Comparison of ENCODE assay signal across 12 cellular contexts in genomic region chr1:9164537-9164910, GRCh38. TPM values are rescaled to one million over a fixed set of nuclear protein-coding genes. Genes with fewer than 3 reads are reported as not detected.
DNase-seq lines count a peak whose midpoint lies in the region; FAIRE-seq and TF ChIP-seq lines count a peak whose summit lies in the region.
"Had no signal": no experiment of that assay in that cellular context is flagged by ENCODE, and none has a peak within 500 bp of the region (broad histone marks: within the 10 kb centered on the region; RNA-seq: fewer than 3 reads in every experiment).

No MANE protein-coding gene starts in this region.

- CTCF ChIA-PET in CD4-positive, alpha-beta memory T cell (lab: Charles Lee; ENCODE audit: partially characterized antibody): interaction anchor here (1.1 kb wide), 1 partner anchor 22 kb away, joined by 3 read pairs; no protein-coding TSS in a partner anchor

- H3K36me3 Mint-ChIP-seq in CD4-positive, alpha-beta memory T cell: no peaks in the 10 kb centered on the region
- H3K36me3 Mint-ChIP-seq: activated naive CD4-positive, alpha-beta T cell treated with anti-CD3 and anti-CD28 coated beads, Interleukin-2, amount 50 U/mL, for 72 hours; CD8-positive, alpha-beta T cell had no signal

- H3K4me3 ChIP-seq in esophagus muscularis mucosa (no peak overlapping the region), sigmoid colon (no peak overlapping the region)
- H3K4me3 ChIP-seq in CD4-positive, alpha-beta memory T cell (ENCODE audit: low read length in 2 of 2): no peak overlapping the region

- no peak for TF ChIP-seq CTCF in C4-2B (conservative IDR thresholded peaks at IDR 0.05)
- TF ChIP-seq CTCF in esophagus muscularis mucosa (IDR thresholded peaks at IDR 0.05): no peak
- no peak for TF ChIP-seq CTCF in sigmoid colon (IDR thresholded peaks at IDR 0.05)

- intact Hi-C loops in esophagus muscularis mucosa (cut with DNase I) (no loop called here), sigmoid colon (cut with DNase I) (no loop called here)
- intact Hi-C loops in CD4-positive, alpha-beta memory T cell (cut with micrococcal nuclease): no loop called here

- peak overlapping the region in 1 of 8 donors; percentile 38 for H3K4me3 Mint-ChIP-seq in CD4-positive, alpha-beta memory T cell
- H3K4me3 Mint-ChIP-seq: CD8-positive, alpha-beta T cell had no signal

- H3K4me1 ChIP-seq in esophagus muscularis mucosa (peaks cover 28 to 32% (median 29%) of the 10 kb centered on the region in 4 donors), sigmoid colon (peaks cover 0 to 21% (median 4%) of the 10 kb centered on the region in 4 donors)
- H3K4me1 ChIP-seq in CD4-positive, alpha-beta memory T cell (ENCODE audit: insufficient read depth, low read length): no peaks in the 10 kb centered on the region

- POLR2A ChIA-PET in CD4-positive, alpha-beta memory T cell (lab: Charles Lee; ENCODE audit: partially characterized antibody): no interaction called here

- peak overlapping the region; percentile 71 for H3K27ac ChIP-seq in C4-2B
- H3K27ac ChIP-seq in esophagus muscularis mucosa (replicated peaks in 1 of 4): peak overlapping the region; percentile 52 to 72 (median 62)
- H3K27ac ChIP-seq in sigmoid colon: peak overlapping the region; percentile 17 to 77 (median 60)
- no peak overlapping the region for H3K27ac ChIP-seq in CD4-positive, alpha-beta memory T cell (ENCODE audit: low read depth, low read length)

- H3K27me3 Mint-ChIP-seq in CD4-positive, alpha-beta memory T cell: no peaks in the 10 kb centered on the region

- H3K36me3 ChIP-seq in esophagus muscularis mucosa (no peaks in the 10 kb centered on the region), sigmoid colon (no peaks in the 10 kb centered on the region)
- no peaks in the 10 kb centered on the region for H3K36me3 ChIP-seq in CD4-positive, alpha-beta memory T cell (ENCODE audit: insufficient read depth, low read length)

- FAIRE-seq in RCC 7860 (lab: Jason Lieb, UNC): no peak

- no peaks in the 10 kb centered on the region for H3K9me3 Mint-ChIP-seq in CD4-positive, alpha-beta memory T cell
- H3K9me3 Mint-ChIP-seq: activated naive CD4-positive, alpha-beta T cell treated with anti-CD3 and anti-CD28 coated beads, Interleukin-2, amount 50 U/mL, for 72 hours; CD8-positive, alpha-beta T cell had no signal

- TF ChIP-seq POLR2A in esophagus muscularis mucosa (IDR thresholded peaks at IDR 0.05; ENCODE audit: low read depth) (no peak), sigmoid colon (IDR thresholded peaks at IDR 0.05) (no peak)

- WGBS in esophagus muscularis mucosa: 54% methylated on average over 4 of the region's 4 CpGs
- 56 to 67% methylated on average over 4 of the region's 4 CpGs for WGBS in sigmoid colon, 2 donors

- H3K27ac Mint-ChIP-seq in CD4-positive, alpha-beta memory T cell: peak overlapping the region in 1 of 7 donors; percentile 23
- H3K27ac Mint-ChIP-seq: CD8-positive, alpha-beta T cell had no signal

- peak; percentile 5 for DNase-seq in RCC 7860 (ENCODE audit: low spot score)
- no peak for DNase-seq in esophagus muscularis mucosa (ENCODE audit: extremely low spot score)
- DNase-seq in sigmoid colon: no peak
- DNase-seq in stimulated activated naive CD4-positive, alpha-beta T cell treated with Interleukin-2 at 50 U/mL for 16 hours (lab: John Stamatoyannopoulos, UW): no peak
- DNase-seq in CD4-positive, alpha-beta memory T cell: no peak
- DNase-seq in NCI-H2196 (lab: John Stamatoyannopoulos, UW; ENCODE audit: unreplicated experiment): no peak
- no peak for DNase-seq in activated CD4-positive, CD25-positive, alpha-beta regulatory T cell (lab: John Stamatoyannopoulos, UW)
- DNase-seq: activated CD4-positive, alpha-beta T cell treated with anti-CD3 and anti-CD28 coated beads, Interleukin-2, amount 50 U/mL, for 4 hours; CD8-positive, alpha-beta T cell; KG1 had no signal

- no peaks in the 10 kb centered on the region for H3K9me3 ChIP-seq in esophagus muscularis mucosa
- no peaks in the 10 kb centered on the region for H3K9me3 ChIP-seq in sigmoid colon
- H3K9me3 ChIP-seq in CD4-positive, alpha-beta memory T cell (ENCODE audit: control insufficient read depth in 1 of 2, low read length in 2 of 2): no peaks in the 10 kb centered on the region

- H3K27me3 ChIP-seq in esophagus muscularis mucosa (no peaks in the 10 kb centered on the region), sigmoid colon (no peaks in the 10 kb centered on the region)
- no peaks in the 10 kb centered on the region for H3K27me3 ChIP-seq in CD4-positive, alpha-beta memory T cell (ENCODE audit: insufficient read depth, low read length)

- TF ChIP-seq EP300 in esophagus muscularis mucosa (IDR thresholded peaks at IDR 0.05) (no peak), sigmoid colon (IDR thresholded peaks at IDR 0.05) (no peak)

- no peaks in the 10 kb centered on the region for H3K4me1 Mint-ChIP-seq in CD4-positive, alpha-beta memory T cell

RNA-seq across cellular contexts. Expression of gene GPR157, which starts 35.6 kb away (rescaled TPM):
- total RNA-seq in esophagus muscularis mucosa (1 to 10 TPM; 2.5 to 8.4 (median 3.8) TPM), sigmoid colon (1 to 10 TPM; 1.6 to 2.8 (median 1.7) TPM)
- 1 to 10 TPM in 2 of 3 donors, under 1 TPM in 1; 0.92 to 3.7 (median 1.8) TPM for polyA plus RNA-seq in sigmoid colon
- total RNA-seq in CD4-positive, alpha-beta memory T cell: 10 to 100 TPM in 1 of 2 experiments, 1 to 10 TPM in 1; 7.7 to 10.9 TPM
- polyA plus RNA-seq in CD4-positive, alpha-beta memory T cell: 1 to 10 TPM; 1.6 to 1.9 TPM
